14 cellular contexts compared by ENCODE assay signal in the genomic region with DNA sequence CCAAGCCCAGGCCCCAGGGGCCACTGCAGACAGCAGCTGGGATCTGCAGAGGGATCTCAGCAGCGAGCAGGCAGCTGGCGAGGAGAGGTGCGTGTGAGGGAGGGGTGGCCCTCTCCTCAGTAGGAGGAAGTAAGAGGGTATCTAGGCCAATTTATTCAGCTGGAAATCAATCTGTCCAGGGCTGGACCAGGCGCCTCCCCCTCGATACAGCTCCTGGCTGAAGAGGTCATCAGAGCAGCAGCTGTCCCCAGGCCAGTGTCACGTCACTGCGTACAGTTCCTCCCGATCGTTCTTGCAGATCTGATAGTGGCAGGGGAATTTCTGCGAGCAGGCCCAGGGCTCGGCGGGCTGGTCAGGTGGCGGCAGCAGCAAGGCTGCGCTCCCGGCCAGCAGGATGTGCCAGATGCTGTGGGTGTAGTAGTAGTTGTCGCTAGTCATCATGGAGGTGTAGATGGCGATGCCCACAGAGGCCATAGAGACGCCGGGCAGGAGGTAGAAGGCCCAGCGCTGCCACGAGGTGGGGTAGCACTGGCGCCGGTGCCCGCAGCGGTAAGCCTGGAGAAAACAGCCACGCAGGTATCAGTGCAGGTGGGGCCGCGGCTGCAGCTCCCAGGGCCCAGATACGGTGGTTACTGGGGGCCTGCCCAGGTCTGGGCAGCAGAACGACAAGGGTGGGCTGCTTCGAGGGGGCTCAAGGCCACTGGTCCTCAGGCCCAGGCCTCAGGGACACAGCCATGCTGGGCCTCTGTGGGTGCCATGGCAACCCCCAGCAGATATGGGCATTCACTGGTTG. TPM values are rescaled to one million over a fixed set of nuclear protein-coding genes. Genes with fewer than 3 reads are reported as not detected.
DNase-seq lines count a peak whose midpoint lies in the region; ATAC-seq and TF ChIP-seq lines count a peak whose summit lies in the region.
"Had no signal": no experiment of that assay in that cellular context is flagged by ENCODE, and none has a peak within 500 bp of the region (broad histone marks: within the 10 kb centered on the region; RNA-seq: fewer than 3 reads in every experiment).

No MANE protein-coding gene starts in this region.

- H3K36me3 Mint-ChIP-seq in chondrocyte (ENCODE audit: low read depth) (peaks cover 9% of the 10 kb centered on the region), H9 (ENCODE audit: insufficient read depth in 1 of 3, low read depth in 3 of 3) (peaks cover 7 to 60% (median 44%) of the 10 kb centered on the region in 3 experiments)

- no peak overlapping the region for H4K91ac ChIP-seq in H9 (ENCODE audit: insufficient read length, low read depth, low read length)

- no peak overlapping the region for H4K8ac ChIP-seq in H9 (replicated peaks; ENCODE audit: insufficient read length, low read depth, low read length)

- no peak overlapping the region for H3K4me3 ChIP-seq in sigmoid colon
- H3K4me3 ChIP-seq: adrenal gland, esophagus muscularis mucosa had no signal

- WGBS in sigmoid colon, 2 donors = 90 to 93% methylated on average over 31 of the region's 31 CpGs
- no CpG with 5 or more reads among the region's 31 CpGs for WGBS in H9 (ENCODE audit: extremely low coverage, insufficient read length, low lambda C conversion rate)

- no peak overlapping the region for H2BK12ac ChIP-seq in H9 (ENCODE audit: insufficient read length, low read depth, low read length)

- H3K18ac ChIP-seq in H9 (ENCODE audit: insufficient read length, low read depth, low read length) = no peak overlapping the region

- no peak overlapping the region for H2BK5ac ChIP-seq in H9 (ENCODE audit: insufficient read length, low read length)

- peaks cover 10 to 76% (median 45%) of the 10 kb centered on the region in 4 donors for H3K36me3 ChIP-seq in sigmoid colon

- H3K4me1 ChIP-seq in sigmoid colon (peaks cover 3 to 20% (median 18%) of the 10 kb centered on the region in 4 donors), H9 (ENCODE audit: insufficient read depth, low read length) (no peaks in the 10 kb centered on the region)

- H3K79me2 ChIP-seq in H9 (ENCODE audit: insufficient read depth, low read length) = no peaks in the 10 kb centered on the region

- H3K4me3 Mint-ChIP-seq in chondrocyte (ENCODE audit: unreplicated experiment) = no peak overlapping the region
- H3K4me3 Mint-ChIP-seq in H9 = peak overlapping the region in 1 of 2 experiments; percentile 60; a peak in 1 of 5 replicates

- H3K27ac ChIP-seq in sigmoid colon (no peak overlapping the region), H9 (ENCODE audit: insufficient read length, low read depth, low read length) (no peak overlapping the region)
- H3K27ac ChIP-seq: KMS-11 had no signal

- H3K9me3 ChIP-seq in sigmoid colon (no peaks in the 10 kb centered on the region), H9 (ENCODE audit: control insufficient read depth, low read depth, low read length) (no peaks in the 10 kb centered on the region)
- H3K9me3 ChIP-seq: adrenal gland, esophagus muscularis mucosa, heart right ventricle, stomach had no signal

- H3K79me1 ChIP-seq in H9 (ENCODE audit: insufficient read depth, low read depth, low read length, poor library complexity, severe bottlenecking) = no peaks in the 10 kb centered on the region

- DNase-seq in Right ventricle myocardium superior (peak; percentile 41), left ventricle myocardium superior (no peak), NCI-H2171 treated with DMSO at 0.1 percent for 48 hours (lab: John Stamatoyannopoulos, UW) (peak; percentile 82), chondrocyte (ENCODE audit: low spot score) (no peak), sigmoid colon (peak; percentile 66), erythroblast (lab: John Stamatoyannopoulos, UW) (no peak), H9 (no peak)
- DNase-seq: heart right ventricle, NCI-H446 treated with DMSO at 0.1 percent for 48 hours, stomach had no signal

- H2BK15ac ChIP-seq in H9 (ENCODE audit: low read depth, low read length) = no peak overlapping the region

- H3K4me1 Mint-ChIP-seq in chondrocyte (ENCODE audit: low read depth) (peaks cover 11% of the 10 kb centered on the region), H9 (peaks cover 9 to 13% of the 10 kb centered on the region in 2 experiments)

- no peak overlapping the region for H2BK20ac ChIP-seq in H9 (ENCODE audit: low read depth, low read length, poor library complexity, severe bottlenecking)

- no peaks in the 10 kb centered on the region for H4K20me1 ChIP-seq in H9 (ENCODE audit: control insufficient read depth, insufficient read depth, insufficient read length)

- no peaks in the 10 kb centered on the region for H3K23me2 ChIP-seq in H9 (ENCODE audit: insufficient read length, low read depth, low read length, poor library complexity, severe bottlenecking)

- ATAC-seq in Right ventricle myocardium superior (ENCODE audit: poor library complexity) = no peak
- no peak for ATAC-seq in left ventricle myocardium superior
- no peak for ATAC-seq in GM19035 (IDR thresholded peaks at IDR 0.05; ENCODE audit: unreplicated experiment)

- H3K27me3 Mint-ChIP-seq in chondrocyte (ENCODE audit: low read depth) = no peaks in the 10 kb centered on the region
- H3K27me3 Mint-ChIP-seq in H9 (ENCODE audit: low read depth) = no peaks in the 10 kb centered on the region; the same call in 1 of the 2 replicates

- no peak for TF ChIP-seq EP300 in sigmoid colon (IDR thresholded peaks at IDR 0.05)

- intact Hi-C loops in Right ventricle myocardium superior (cut with DNase I) (no loop called here), left ventricle myocardium superior (cut with micrococcal nuclease) (no loop called here), sigmoid colon (cut with DNase I) (loop anchor here (5.0 kb wide), 1 partner anchor 50 kb away; no protein-coding TSS in a partner anchor)

- H2BK120ac ChIP-seq in H9 (ENCODE audit: low read depth, low read length, poor library complexity, severe bottlenecking) = no peak overlapping the region

- H4K5ac ChIP-seq in H9 (ENCODE audit: insufficient read length, low read depth, low read length) = no peak overlapping the region

- no peak overlapping the region for H3K56ac ChIP-seq in H9 (ENCODE audit: insufficient read length, low read depth, low read length)

- TF ChIP-seq CTCF in chondrocyte (IDR thresholded peaks at IDR 0.05) (no peak), sigmoid colon (IDR thresholded peaks at IDR 0.05) (no peak), H9 (conservative IDR thresholded peaks at IDR 0.05) (no peak)

- no peak overlapping the region for H3K9ac ChIP-seq in H9 (ENCODE audit: extremely low read depth, insufficient read length, low read length)
- H3K9ac ChIP-seq: KMS-11 had no signal

- no peaks in the 10 kb centered on the region for H3K27me3 ChIP-seq in sigmoid colon
- H3K27me3 ChIP-seq in H9 (ENCODE audit: insufficient read depth, low read length) = no peaks in the 10 kb centered on the region
- H3K27me3 ChIP-seq: adrenal gland, esophagus muscularis mucosa, heart right ventricle, stomach had no signal

- H2AK5ac ChIP-seq in H9 (ENCODE audit: insufficient read length, low read length) = no peak overlapping the region

- no peak for TF ChIP-seq POLR2A in sigmoid colon (IDR thresholded peaks at IDR 0.05)
- no peak for TF ChIP-seq POLR2A in erythroblast (IDR thresholded peaks at IDR 0.05; ENCODE audit: low read length)

- H3K23ac ChIP-seq in H9 (ENCODE audit: insufficient read length, low read depth, low read length) = no peak overlapping the region

- no peak overlapping the region for H3T11ph ChIP-seq in H9 (ENCODE audit: low read length)

- H3K14ac ChIP-seq in H9 (ENCODE audit: insufficient read depth, low read length) = no peak overlapping the region

- H3K27ac Mint-ChIP-seq in chondrocyte (ENCODE audit: unreplicated experiment) = peak overlapping the region; percentile 36
- peak overlapping the region in 1 of 3 experiments; percentile 40; a peak in 2 of 7 replicates for H3K27ac Mint-ChIP-seq in H9

- no peak overlapping the region for H2AFZ ChIP-seq in H9 (ENCODE audit: low read length)

- H3K9me3 Mint-ChIP-seq in chondrocyte (ENCODE audit: low read depth) = no peaks in the 10 kb centered on the region
- no peaks in the 10 kb centered on the region for H3K9me3 Mint-ChIP-seq in H9

- H3K4me2 ChIP-seq in H9 (ENCODE audit: insufficient read depth, insufficient read length, low read length) = no peak overlapping the region
- H3K4me2 ChIP-seq: KMS-11 had no signal

- H3K4ac ChIP-seq in H9 (ENCODE audit: low read depth, low read length) = no peak overlapping the region

RNA-seq across cellular contexts. Expression of a gene that starts 1.6 kb away (rescaled TPM):
- total RNA-seq in Right ventricle myocardium superior (79.6 TPM), left ventricle myocardium superior (77.2 TPM), chondrocyte (53.4 to 57.7 TPM (median 54.7 TPM) in 3 replicates), sigmoid colon (10 to 100 TPM; 49.6 to 77.4 (median 62.0) TPM), H9 (2021) (154 TPM in 2 replicates)
- polyA plus RNA-seq in sigmoid colon = 10 to 100 TPM; 74.5 to 95.9 (median 78.4) TPM

RNA-seq across cellular contexts. Expression of a gene that starts 9.9 kb away (rescaled TPM):
- total RNA-seq in Right ventricle myocardium superior = 28.1 TPM
- total RNA-seq in left ventricle myocardium superior = 34.2 TPM
- total RNA-seq in chondrocyte = 49.5 to 61.2 TPM (median 59.7 TPM) in 3 replicates
- 10 to 100 TPM; 20.7 to 26.6 (median 22.7) TPM for total RNA-seq in sigmoid colon
- polyA plus RNA-seq in sigmoid colon = 100 to 1,000 TPM in 1 of 3 donors, 10 to 100 TPM in 2; 61.9 to 109 (median 70.3) TPM
- 111 and 114 TPM in 2 replicates for total RNA-seq in H9 (2021)

RNA-seq across cellular contexts. Expression of a gene that starts 19.4 kb away (rescaled TPM):
- total RNA-seq in Right ventricle myocardium superior = 14.0 TPM
- total RNA-seq in left ventricle myocardium superior = 14.4 TPM
- 19.8 to 27.2 TPM (median 26.9 TPM) in 3 replicates for total RNA-seq in chondrocyte
- total RNA-seq in sigmoid colon = 10 to 100 TPM; 17.9 to 29.9 (median 20.9) TPM
- 10 to 100 TPM; 28.2 to 33.4 (median 30.3) TPM for polyA plus RNA-seq in sigmoid colon
- 50.9 and 52.5 TPM in 2 replicates for total RNA-seq in H9 (2021)

RNA-seq across cellular contexts. Expression of a gene that starts 25.1 kb away (rescaled TPM):
- total RNA-seq in Right ventricle myocardium superior (81.6 TPM), left ventricle myocardium superior (89.2 TPM), chondrocyte (176 to 246 TPM (median 231 TPM) in 3 replicates), sigmoid colon (100 to 1,000 TPM; 138 to 281 (median 191) TPM), H9 (2021) (319 and 320 TPM in 2 replicates)
- 10 to 100 TPM; 39.6 to 55.3 (median 46.7) TPM for polyA plus RNA-seq in sigmoid colon

RNA-seq across cellular contexts. Expression of a gene that starts 29.8 kb away (rescaled TPM):
- total RNA-seq in Right ventricle myocardium superior (9.1 TPM), left ventricle myocardium superior (9.8 TPM), chondrocyte (21.8 to 25.1 TPM (median 22.2 TPM) in 3 replicates), sigmoid colon (10 to 100 TPM; 15.0 to 21.6 (median 16.4) TPM), H9 (2021) (38.8 and 39.3 TPM in 2 replicates)
- polyA plus RNA-seq in sigmoid colon = 10 to 100 TPM; 30.6 to 39.1 (median 31.9) TPM

Comparison
In these comparisons a context has a peak if more than half of its experiments do, and no peak if none do; other contexts are left out.
1. DNase-seq: peak in Right ventricle myocardium superior (single experiment), NCI-H2171 treated with DMSO at 0.1 percent for 48 hours (single experiment) and sigmoid colon (single experiment); none in left ventricle myocardium superior (single experiment), chondrocyte (single experiment), erythroblast (0 of 2) and H9 (single experiment).